Comparison of ENCODE assay signal across 1 cellular context in genomic region chrX:51456814-51457213, GRCh38.
TF ChIP-seq lines count a peak whose summit lies in the region.

No MANE protein-coding gene starts in this region.

TF ChIP-seq in SK-N-SH treated with all-trans-retinoic acid at 6 μM for 48 hours, 23 proteins besides CTCF, POLR2A, EP300 and RAD21:
- TF ChIP-seq PATZ1 (CRISPR knock-in tag; IDR thresholded peaks at IDR 0.05; ENCODE audit: borderline replicate concordance) (no peak), TCF4 (CRISPR knock-in tag; IDR thresholded peaks at IDR 0.05; ENCODE audit: borderline replicate concordance) (no peak), ZNF70 (CRISPR knock-in tag; IDR thresholded peaks at IDR 0.05) (no peak), ZNF565 (CRISPR knock-in tag; conservative IDR thresholded peaks at IDR 0.05; ENCODE audit: low read depth) (no peak)
